1 cellular context compared by ENCODE assay signal in the genomic region with DNA sequence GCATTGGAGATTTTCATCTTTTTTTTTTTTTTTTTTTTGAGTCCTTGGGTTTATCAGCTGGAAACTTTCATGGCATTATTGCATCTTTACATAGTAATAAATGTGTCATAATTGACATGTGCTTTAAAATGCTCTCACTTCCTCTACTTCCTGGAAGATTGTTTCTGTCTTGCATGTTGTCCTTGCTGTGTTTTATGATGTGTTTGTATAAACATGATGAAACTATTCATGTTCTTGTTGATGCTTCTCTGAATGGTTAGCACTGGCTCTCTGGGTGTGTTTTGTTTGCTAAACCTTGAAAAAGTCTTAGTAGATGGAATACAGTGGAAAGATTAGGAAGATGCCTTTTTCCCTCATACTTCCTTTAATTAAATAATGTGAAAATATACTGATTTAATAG.
TF ChIP-seq lines count a peak whose summit lies in the region.

No MANE protein-coding gene starts in this region.

TF ChIP-seq in GM23338, 12 proteins besides CTCF, POLR2A, EP300 and RAD21 (continued from another document):
- TF ChIP-seq, protein P1, sequence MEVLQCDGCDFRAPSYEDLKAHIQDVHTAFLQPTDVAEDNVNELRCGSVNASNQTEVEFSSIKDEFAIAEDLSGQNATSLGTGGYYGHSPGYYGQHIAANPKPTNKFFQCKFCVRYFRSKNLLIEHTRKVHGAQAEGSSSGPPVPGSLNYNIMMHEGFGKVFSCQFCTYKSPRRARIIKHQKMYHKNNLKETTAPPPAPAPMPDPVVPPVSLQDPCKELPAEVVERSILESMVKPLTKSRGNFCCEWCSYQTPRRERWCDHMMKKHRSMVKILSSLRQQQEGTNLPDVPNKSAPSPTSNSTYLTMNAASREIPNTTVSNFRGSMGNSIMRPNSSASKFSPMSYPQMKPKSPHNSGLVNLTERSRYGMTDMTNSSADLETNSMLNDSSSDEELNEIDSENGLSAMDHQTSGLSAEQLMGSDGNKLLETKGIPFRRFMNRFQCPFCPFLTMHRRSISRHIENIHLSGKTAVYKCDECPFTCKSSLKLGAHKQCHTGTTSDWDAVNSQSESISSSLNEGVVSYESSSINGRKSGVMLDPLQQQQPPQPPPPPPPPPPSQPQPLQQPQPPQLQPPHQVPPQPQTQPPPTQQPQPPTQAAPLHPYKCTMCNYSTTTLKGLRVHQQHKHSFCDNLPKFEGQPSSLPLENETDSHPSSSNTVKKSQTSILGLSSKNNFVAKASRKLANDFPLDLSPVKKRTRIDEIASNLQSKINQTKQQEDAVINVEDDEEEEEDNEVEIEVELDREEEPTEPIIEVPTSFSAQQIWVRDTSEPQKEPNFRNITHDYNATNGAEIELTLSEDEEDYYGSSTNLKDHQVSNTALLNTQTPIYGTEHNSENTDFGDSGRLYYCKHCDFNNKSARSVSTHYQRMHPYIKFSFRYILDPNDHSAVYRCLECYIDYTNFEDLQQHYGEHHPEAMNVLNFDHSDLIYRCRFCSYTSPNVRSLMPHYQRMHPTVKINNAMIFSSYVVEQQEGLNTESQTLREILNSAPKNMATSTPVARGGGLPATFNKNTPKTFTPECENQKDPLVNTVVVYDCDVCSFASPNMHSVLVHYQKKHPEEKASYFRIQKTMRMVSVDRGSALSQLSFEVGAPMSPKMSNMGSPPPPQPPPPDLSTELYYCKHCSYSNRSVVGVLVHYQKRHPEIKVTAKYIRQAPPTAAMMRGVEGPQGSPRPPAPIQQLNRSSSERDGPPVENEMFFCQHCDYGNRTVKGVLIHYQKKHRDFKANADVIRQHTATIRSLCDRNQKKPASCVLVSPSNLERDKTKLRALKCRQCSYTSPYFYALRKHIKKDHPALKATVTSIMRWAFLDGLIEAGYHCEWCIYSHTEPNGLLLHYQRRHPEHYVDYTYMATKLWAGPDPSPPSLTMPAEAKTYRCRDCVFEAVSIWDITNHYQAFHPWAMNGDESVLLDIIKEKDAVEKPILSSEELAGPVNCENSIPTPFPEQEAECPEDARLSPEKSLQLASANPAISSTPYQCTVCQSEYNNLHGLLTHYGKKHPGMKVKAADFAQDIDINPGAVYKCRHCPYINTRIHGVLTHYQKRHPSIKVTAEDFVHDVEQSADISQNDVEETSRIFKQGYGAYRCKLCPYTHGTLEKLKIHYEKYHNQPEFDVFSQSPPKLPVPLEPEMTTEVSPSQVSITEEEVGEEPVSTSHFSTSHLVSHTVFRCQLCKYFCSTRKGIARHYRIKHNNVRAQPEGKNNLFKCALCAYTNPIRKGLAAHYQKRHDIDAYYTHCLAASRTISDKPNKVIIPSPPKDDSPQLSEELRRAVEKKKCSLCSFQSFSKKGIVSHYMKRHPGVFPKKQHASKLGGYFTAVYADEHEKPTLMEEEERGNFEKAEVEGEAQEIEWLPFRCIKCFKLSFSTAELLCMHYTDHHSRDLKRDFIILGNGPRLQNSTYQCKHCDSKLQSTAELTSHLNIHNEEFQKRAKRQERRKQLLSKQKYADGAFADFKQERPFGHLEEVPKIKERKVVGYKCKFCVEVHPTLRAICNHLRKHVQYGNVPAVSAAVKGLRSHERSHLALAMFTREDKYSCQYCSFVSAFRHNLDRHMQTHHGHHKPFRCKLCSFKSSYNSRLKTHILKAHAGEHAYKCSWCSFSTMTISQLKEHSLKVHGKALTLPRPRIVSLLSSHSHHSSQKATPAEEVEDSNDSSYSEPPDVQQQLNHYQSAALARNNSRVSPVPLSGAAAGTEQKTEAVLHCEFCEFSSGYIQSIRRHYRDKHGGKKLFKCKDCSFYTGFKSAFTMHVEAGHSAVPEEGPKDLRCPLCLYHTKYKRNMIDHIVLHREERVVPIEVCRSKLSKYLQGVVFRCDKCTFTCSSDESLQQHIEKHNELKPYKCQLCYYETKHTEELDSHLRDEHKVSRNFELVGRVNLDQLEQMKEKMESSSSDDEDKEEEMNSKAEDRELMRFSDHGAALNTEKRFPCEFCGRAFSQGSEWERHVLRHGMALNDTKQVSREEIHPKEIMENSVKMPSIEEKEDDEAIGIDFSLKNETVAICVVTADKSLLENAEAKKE (CRISPR knock-in tag; IDR thresholded peaks at IDR 0.05): no peak
